ENCODE assay signal across 1 cellular context in genomic region chr17:16589097-16589969, GRCh38.
TF ChIP-seq lines count a peak whose summit lies in the region.

No MANE protein-coding gene starts in this region.

TF ChIP-seq in HepG2, 621 proteins besides CTCF, POLR2A, EP300 and RAD21 (continued from another document and continues in another):
- TF ChIP-seq HIC2 (CRISPR knock-in tag; IDR thresholded peaks at IDR 0.05; ENCODE audit: low read depth) (no peak), FOXM1 (CRISPR knock-in tag; IDR thresholded peaks at IDR 0.05) (no peak), DMTF1 (CRISPR knock-in tag; IDR thresholded peaks at IDR 0.05) (no peak), TMF1 (CRISPR knock-in tag; IDR thresholded peaks at IDR 0.05; ENCODE audit: low read depth) (no peak), HNRNPUL1 (IDR thresholded peaks at IDR 0.05; ENCODE audit: low read depth, low read length) (no peak), PRDM4 (CRISPR knock-in tag; IDR thresholded peaks at IDR 0.05; ENCODE audit: borderline replicate concordance) (no peak), HMGXB4 (CRISPR knock-in tag; IDR thresholded peaks at IDR 0.05; ENCODE audit: borderline replicate concordance in 1 of 2, low read depth in 1 of 2) (peak; percentile 83 to 84; a peak in 3 of 4 replicates), KDM4B (CRISPR knock-in tag; IDR thresholded peaks at IDR 0.05) (no peak), MAX (IDR thresholded peaks at IDR 0.05) (peak; percentile 68), EZH2 (conservative IDR thresholded peaks at IDR 0.05; ENCODE audit: low read depth, low read length) (no peak), FIP1L1 (IDR thresholded peaks at IDR 0.05; ENCODE audit: borderline replicate concordance, insufficient read depth, low read depth, low read length) (no peak), ZNF207 (IDR thresholded peaks at IDR 0.05; ENCODE audit: borderline replicate concordance) (no peak), ZNF501 (CRISPR knock-in tag; IDR thresholded peaks at IDR 0.05) (peak; percentile 95), ZBTB40 (IDR thresholded peaks at IDR 0.05) (no peak), ZBTB40 (CRISPR knock-in tag; IDR thresholded peaks at IDR 0.05) (no peak), ZNF878 (CRISPR knock-in tag; IDR thresholded peaks at IDR 0.05) (0 out of 2 replicates have a peak, but pooled peaks have one; percentile 19), FOXA3 (CRISPR knock-in tag; IDR thresholded peaks at IDR 0.05) (peak; percentile 16; the same call in 1 of the 2 replicates), ZSCAN29 (CRISPR knock-in tag; conservative IDR thresholded peaks at IDR 0.05) (no peak), SMC3 (IDR thresholded peaks at IDR 0.05; ENCODE audit: low read length) (peak; percentile 16; the same call in 1 of the 2 replicates), ZNF552 (CRISPR knock-in tag; IDR thresholded peaks at IDR 0.05; ENCODE audit: borderline replicate concordance) (no peak), NR3C1 (CRISPR knock-in tag; IDR thresholded peaks at IDR 0.05) (no peak), PAWR (CRISPR knock-in tag; IDR thresholded peaks at IDR 0.05; ENCODE audit: borderline replicate concordance) (no peak), ZNF34 (CRISPR knock-in tag; IDR thresholded peaks at IDR 0.05; ENCODE audit: borderline replicate concordance) (no peak), SMYD3 (CRISPR knock-in tag; IDR thresholded peaks at IDR 0.05) (no peak), E2F2 (CRISPR knock-in tag; IDR thresholded peaks at IDR 0.05; ENCODE audit: borderline replicate concordance) (no peak), AFF4 (CRISPR knock-in tag; IDR thresholded peaks at IDR 0.05) (no peak)
